8 cellular contexts compared by ENCODE assay signal in the genomic region with DNA sequence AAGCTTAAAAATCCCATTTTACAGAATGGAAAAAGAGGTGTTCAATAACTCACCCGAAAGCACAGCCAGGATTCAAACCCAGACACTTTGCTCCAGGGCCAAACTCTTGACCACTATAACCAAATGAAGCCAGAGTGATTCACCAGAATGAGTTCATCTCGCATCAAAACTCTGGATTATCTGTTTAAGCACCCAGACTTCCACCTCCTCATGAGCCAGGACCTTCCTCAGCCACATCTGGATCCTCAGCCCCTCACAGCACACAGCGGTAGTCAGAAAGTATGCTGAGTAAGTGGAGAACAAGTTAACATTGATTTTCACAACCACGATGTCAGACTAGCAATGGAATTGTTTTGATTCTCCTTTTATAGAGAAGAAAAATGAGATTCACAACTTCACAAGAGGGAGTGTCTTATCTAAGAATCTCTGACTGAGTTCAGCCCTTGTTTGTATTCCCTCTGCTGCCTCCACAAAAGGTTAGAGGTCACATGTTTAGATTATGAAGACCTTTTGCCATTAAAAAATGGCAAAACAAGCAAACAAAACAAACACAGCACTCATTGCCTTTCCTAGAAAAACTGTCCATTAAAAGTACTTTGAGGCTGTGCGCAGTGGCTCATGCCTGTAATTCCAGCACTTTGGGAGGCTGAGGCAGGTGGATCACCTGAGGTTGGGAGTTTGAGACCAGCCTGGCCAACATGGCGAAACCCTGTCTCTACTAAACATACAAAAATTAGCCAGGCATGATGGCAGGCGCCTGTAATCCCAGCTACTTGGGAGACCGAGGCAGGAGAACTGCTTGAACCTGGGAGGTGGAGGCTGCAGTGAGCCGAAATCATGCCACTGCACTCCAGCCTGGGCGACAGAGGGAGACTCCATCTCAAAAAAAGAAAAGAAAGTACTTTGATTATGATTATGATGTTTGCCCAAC. TPM values are rescaled to one million over a fixed set of nuclear protein-coding genes. Genes with fewer than 3 reads are reported as not detected.
DNase-seq lines count a peak whose midpoint lies in the region; ATAC-seq and TF ChIP-seq lines count a peak whose summit lies in the region.
"Not testable (repeated sequence)": the region's sequence is repeated elsewhere in the genome, so short reads cannot be mapped to it uniquely, and the experiment has no call there.

No MANE protein-coding gene starts in this region.

- H3K4me1 Mint-ChIP-seq in activated T-helper 2 cell treated with anti-CD3 and anti-CD28 coated beads, Interferon-gamma antibody, Interleukin-2, Interleukin-4, amounts not matched to agents 10 μg/mL and 5 μg/mL and 100 μg/mL, durations not matched to agents 14 hours and 24 hours and 36 hours (ENCODE audit: low read depth): peaks cover 35% of the 10 kb centered on the region
- peaks cover 41% of the 10 kb centered on the region for H3K4me1 Mint-ChIP-seq in chondrocyte (ENCODE audit: low read depth)

- DNase-seq in AG10803 (ENCODE audit: low read depth) (peak; percentile 92), PC-9 (peak; percentile 47 to 99), fibroblast of the conjunctiva (ENCODE audit: low read depth) (peak; percentile 53)
- DNase-seq in HCT116 (ENCODE audit: low read depth, low spot score); activated T-helper 2 cell treated with anti-CD3 and anti-CD28 coated beads, Interferon-gamma antibody, Interleukin-2, Interleukin-4, amounts not matched to agents 10 μg/mL and 5 μg/mL and 100 μg/mL, durations not matched to agents 14 hours and 24 hours and 36 hours (ENCODE audit: low spot score); chondrocyte (ENCODE audit: low spot score); right lobe of liver; spleen: not testable (repeated sequence)

- TF ChIP-seq CTCF in AG10803 (conservative IDR thresholded peaks at IDR 0.05; ENCODE audit: low read length); HCT116 (IDR thresholded peaks at IDR 0.05 in 2 of 3, conservative IDR thresholded peaks at IDR 0.05 in 1 of 3; ENCODE audit: borderline replicate concordance in 1 of 3, insufficient read depth in 1 of 3, low read depth in 2 of 3, low read length in 2 of 3); PC-9 (conservative IDR thresholded peaks at IDR 0.05); chondrocyte (IDR thresholded peaks at IDR 0.05); right lobe of liver (IDR thresholded peaks at IDR 0.05); spleen (IDR thresholded peaks at IDR 0.05 in 8 of 11, conservative IDR thresholded peaks at IDR 0.05 in 3 of 11): not testable (repeated sequence)

- TF ChIP-seq RAD21 in HCT116 (IDR thresholded peaks at IDR 0.05; ENCODE audit: low read depth): not testable (repeated sequence)

- not testable (repeated sequence) for TF ChIP-seq POLR2A in HCT116 (IDR thresholded peaks at IDR 0.05; ENCODE audit: borderline replicate concordance, extremely low read depth, insufficient read depth, insufficient read length); right lobe of liver (IDR thresholded peaks at IDR 0.05); spleen (IDR thresholded peaks at IDR 0.05)

- not testable (repeated sequence) for H3K36me3 ChIP-seq in HCT116 (ENCODE audit: control insufficient read depth in 1 of 2, insufficient read depth in 2 of 2, low read length in 2 of 2); PC-9 (ENCODE audit: low read depth); right lobe of liver; spleen

- not testable (repeated sequence) for H3K79me2 ChIP-seq in HCT116 (ENCODE audit: insufficient read depth, low read length); PC-9 (ENCODE audit: low read depth)

- H2AFZ ChIP-seq in HCT116 (ENCODE audit: low read depth, low read length, poor library complexity, severe bottlenecking); PC-9: not testable (repeated sequence)

- POLR2A ChIA-PET in HCT116 (lab: Charles Lee); PC-9 (lab: Charles Lee; ENCODE audit: unreplicated experiment): not testable (repeated sequence)

- not testable (repeated sequence) for ATAC-seq in HCT116
- peak; percentile 34 to 62 (median 44) for ATAC-seq in right lobe of liver

- H3K27ac Mint-ChIP-seq in activated T-helper 2 cell treated with anti-CD3 and anti-CD28 coated beads, Interferon-gamma antibody, Interleukin-2, Interleukin-4, amounts not matched to agents 10 μg/mL and 5 μg/mL and 100 μg/mL, durations not matched to agents 14 hours and 24 hours and 36 hours: peak overlapping the region; percentile 19
- peak overlapping the region; percentile 71 for H3K27ac Mint-ChIP-seq in chondrocyte (ENCODE audit: unreplicated experiment)

- H3K4me1 ChIP-seq in HCT116 (ENCODE audit: control insufficient read depth in 1 of 2, insufficient read depth in 2 of 2, low read length in 2 of 2) (peaks cover 15 to 34% of the 10 kb centered on the region in 2 experiments), PC-9 (replicated peaks; ENCODE audit: insufficient read depth) (peaks cover 76% of the 10 kb centered on the region), right lobe of liver (peaks cover 2 to 49% (median 22%) of the 10 kb centered on the region in 4 donors), spleen (peaks cover 13 to 82% (median 49%) of the 10 kb centered on the region in 6 donors)

- H3K27me3 Mint-ChIP-seq in activated T-helper 2 cell treated with anti-CD3 and anti-CD28 coated beads, Interferon-gamma antibody, Interleukin-2, Interleukin-4, amounts not matched to agents 10 μg/mL and 5 μg/mL and 100 μg/mL, durations not matched to agents 14 hours and 24 hours and 36 hours (ENCODE audit: low read depth); chondrocyte (ENCODE audit: low read depth): not testable (repeated sequence)

- H3K4me2 ChIP-seq in HCT116 (ENCODE audit: low read length) (peak overlapping the region; percentile 41), PC-9 (peak overlapping the region; percentile 62)

- CTCF ChIA-PET in HCT116 (lab: Charles Lee): not testable (repeated sequence)
- CTCF ChIA-PET in PC-9 (lab: Charles Lee): interaction anchor here (1.1 kb wide), 1 partner anchor 11 kb away, joined by 3 read pairs; no protein-coding TSS in a partner anchor

- WGBS in right lobe of liver (ENCODE audit: insufficient coverage, low coverage, low lambda C conversion rate, missing lambda C conversion rate): 32% methylated on average over 6 of the region's 10 CpGs
- 89 to 91% (median 90%) methylated on average over 10 of the region's 10 CpGs for WGBS in spleen, 5 donors

- not testable (repeated sequence) for H3K9me2 ChIP-seq in HCT116 (ENCODE audit: insufficient read depth); PC-9 (ENCODE audit: insufficient read depth)

- peaks cover 62% of the 10 kb centered on the region for H3F3A ChIP-seq in PC-9 (ENCODE audit: insufficient read depth, low read depth)

- intact Hi-C loops in HCT116 (cut with micrococcal nuclease); activated T-helper 2 cell treated with anti-CD3 and anti-CD28 coated beads, Interferon-gamma antibody, Interleukin-2, Interleukin-4, amounts not matched to agents 10 μg/mL and 5 μg/mL and 100 μg/mL, durations not matched to agents 14 hours and 24 hours and 36 hours (cut with micrococcal nuclease); right lobe of liver (cut with DNase I); spleen (cut with DNase I; ENCODE audit: low total_unique reads): not testable (repeated sequence)
- intact Hi-C loops in PC-9 (cut with micrococcal nuclease; ENCODE audit: unreplicated experiment): loop anchor here (1.0 kb wide), 1 partner anchor 18 kb away; no protein-coding TSS in a partner anchor

- BruUV-seq in HCT116 (replicated peaks; lab: Mats Ljungman, UMichigan); PC-9 (replicated peaks; lab: Mats Ljungman, UMichigan): not testable (repeated sequence)

- H3K9ac ChIP-seq in HCT116 (ENCODE audit: low read length): not testable (repeated sequence)

- H3K9me3 Mint-ChIP-seq in activated T-helper 2 cell treated with anti-CD3 and anti-CD28 coated beads, Interferon-gamma antibody, Interleukin-2, Interleukin-4, amounts not matched to agents 10 μg/mL and 5 μg/mL and 100 μg/mL, durations not matched to agents 14 hours and 24 hours and 36 hours; chondrocyte (ENCODE audit: low read depth): not testable (repeated sequence)

- not testable (repeated sequence) for H4K20me1 ChIP-seq in HCT116 (ENCODE audit: insufficient read depth); PC-9 (ENCODE audit: insufficient read depth)

- not testable (repeated sequence) for H3K36me3 Mint-ChIP-seq in activated T-helper 2 cell treated with anti-CD3 and anti-CD28 coated beads, Interferon-gamma antibody, Interleukin-2, Interleukin-4, amounts not matched to agents 10 μg/mL and 5 μg/mL and 100 μg/mL, durations not matched to agents 14 hours and 24 hours and 36 hours (ENCODE audit: low read depth); chondrocyte (ENCODE audit: low read depth)

- H3K27me3 ChIP-seq in HCT116 (ENCODE audit: insufficient read depth, low read length); PC-9 (ENCODE audit: insufficient read depth, low read depth); right lobe of liver; spleen (replicated peaks in 1 of 7): not testable (repeated sequence)

- not testable (repeated sequence) for H3K4me3 ChIP-seq in AG10803 (ENCODE audit: low read length); HCT116 (replicated peaks in 1 of 2; ENCODE audit: low read depth in 1 of 2, low read length in 2 of 2); spleen
- peak overlapping the region; percentile 6; the same call in 1 of the 2 replicates for H3K4me3 ChIP-seq in PC-9
- H3K4me3 ChIP-seq in right lobe of liver: peak overlapping the region in 2 of 3 donors; percentile 2 to 52

- H3K9me3 ChIP-seq in HCT116 (ENCODE audit: control insufficient read depth in 1 of 2, insufficient read depth in 1 of 2, low read depth in 1 of 2, low read length in 2 of 2); PC-9 (ENCODE audit: insufficient read depth, low read depth); right lobe of liver; spleen: not testable (repeated sequence)

- RAD21 ChIA-PET in HCT116 (lab: Charles Lee; ENCODE audit: low non-redundant PET in 1 of 2, low total read pairs in 2 of 2, uncharacterized antibody in 2 of 2, unreplicated experiment in 2 of 2): not testable (repeated sequence)

- not testable (repeated sequence) for H3K27ac ChIP-seq in HCT116 (ENCODE audit: low read depth, low read length)
- peak overlapping the region; percentile 71 for H3K27ac ChIP-seq in PC-9
- peak overlapping the region; percentile 61 to 91 (median 90) for H3K27ac ChIP-seq in right lobe of liver
- H3K27ac ChIP-seq in spleen: peak overlapping the region in 5 of 8 donors; percentile 6 to 41 (median 19)

- H3K4me3 Mint-ChIP-seq in activated T-helper 2 cell treated with anti-CD3 and anti-CD28 coated beads, Interferon-gamma antibody, Interleukin-2, Interleukin-4, amounts not matched to agents 10 μg/mL and 5 μg/mL and 100 μg/mL, durations not matched to agents 14 hours and 24 hours and 36 hours (ENCODE audit: low read depth): not testable (repeated sequence)
- peak overlapping the region; percentile 16 for H3K4me3 Mint-ChIP-seq in chondrocyte (ENCODE audit: unreplicated experiment)

RNA-seq across cellular contexts. Expression of gene ATP13A3, which starts 7.5 kb away (rescaled TPM):
- 139 TPM for total RNA-seq in HCT116 (2021; ENCODE audit: unreplicated experiment)
- polyA plus RNA-seq in HCT116 (2012): 30.0 and 37.4 TPM in 2 replicates
- total RNA-seq in PC-9 (2021): 203 and 242 TPM in 2 replicates
- total RNA-seq in activated T-helper 2 cell treated with anti-CD3 and anti-CD28 coated beads, Interferon-gamma antibody, Interleukin-2, Interleukin-4, amounts not matched to agents 10 μg/mL and 5 μg/mL and 100 μg/mL, durations not matched to agents 14 hours and 24 hours and 36 hours: 136 and 150 TPM in 2 replicates
- total RNA-seq in chondrocyte: 65.7 to 92.4 TPM (median 87.7 TPM) in 3 replicates
- 100 to 1,000 TPM; 109 to 172 (median 145) TPM for total RNA-seq in right lobe of liver
- 100 to 1,000 TPM in 2 of 7 donors, 10 to 100 TPM in 5; 69.4 to 142 (median 87.5) TPM for total RNA-seq in spleen
- 10 to 100 TPM; 10.3 to 14.5 (median 11.0) TPM for polyA plus RNA-seq in spleen
